ENCODE assay signal across 9 cellular contexts in the genomic region with DNA sequence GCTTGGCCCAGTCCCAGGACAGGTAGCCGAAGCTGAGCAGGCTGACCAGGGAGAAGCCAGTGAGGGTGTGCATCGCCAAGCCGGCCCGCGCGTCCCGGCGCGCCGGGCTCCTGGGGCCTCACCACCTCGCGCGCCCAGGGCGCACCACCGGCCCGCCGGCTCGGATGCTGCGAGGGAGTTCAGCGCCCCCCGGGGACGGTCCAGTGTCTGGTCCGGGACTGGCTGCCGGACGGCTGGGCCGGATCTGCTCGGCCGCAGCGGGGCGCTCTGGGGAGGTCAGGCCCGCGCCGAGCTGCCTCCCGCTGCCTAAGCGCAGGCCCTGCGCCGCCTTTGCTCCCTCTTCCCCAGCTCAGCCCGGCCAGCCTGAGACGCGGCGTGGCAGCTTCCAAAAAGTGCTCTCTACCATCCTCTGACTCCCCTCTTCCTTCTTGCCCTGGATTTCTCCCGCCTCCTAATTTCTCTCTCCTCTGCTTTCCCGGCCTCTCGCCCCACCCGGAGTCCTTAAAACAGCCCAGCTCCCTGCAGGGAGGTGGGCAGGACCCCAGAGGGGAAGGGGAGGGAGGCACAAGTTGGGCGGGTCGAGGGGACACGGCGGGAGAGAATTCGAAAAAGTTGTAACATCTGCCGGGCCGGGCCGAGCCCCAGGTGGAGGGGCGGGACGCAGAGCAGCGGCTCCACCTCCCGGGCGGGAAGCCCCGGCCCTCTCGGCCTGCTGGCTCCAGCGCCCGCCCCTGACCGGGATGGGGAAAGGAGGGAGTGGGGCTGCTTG. TPM values are rescaled to one million over a fixed set of nuclear protein-coding genes. Genes with fewer than 3 reads are reported as not detected.
DNase-seq lines count a peak whose midpoint lies in the region; ATAC-seq and TF ChIP-seq lines count a peak whose summit lies in the region.
"Had no signal": no experiment of that assay in that cellular context is flagged by ENCODE, and none has a peak within 500 bp of the region (broad histone marks: within the 10 kb centered on the region; RNA-seq: fewer than 3 reads in every experiment).

A gene (minus strand): TSS at position 605 of the 769 bp plus-strand sequence. CDS start 532 bp downstream, at position 73.

- no CpG with 5 or more reads among the region's 63 CpGs for WGBS in neuronal stem cell (ENCODE audit: extremely low coverage in 2 of 2, insufficient read length in 2 of 2, insufficient replicate concordance in 1 of 2), 2 donors

- H3K9ac ChIP-seq in neuronal stem cell (ENCODE audit: low read depth, low read length, poor library complexity) = peak within 1 kb of the TSS; percentile 46

- H3K9me3 ChIP-seq in Peyer's patch = no peaks in the 10 kb centered on the region
- H3K9me3 ChIP-seq in neuronal stem cell (replicated peaks in 1 of 2; ENCODE audit: control insufficient read depth in 2 of 2, insufficient read depth in 1 of 2, low read depth in 1 of 2, low read length in 2 of 2) = no peaks in the 10 kb centered on the region

- no peak within 1 kb of the TSS for H2BK12ac ChIP-seq in neuronal stem cell (ENCODE audit: low read length)

- H3K4ac ChIP-seq in neuronal stem cell (ENCODE audit: low read length) = no peak within 1 kb of the TSS

- H3K18ac ChIP-seq in neuronal stem cell (ENCODE audit: low read length) = peak within 1 kb of the TSS; percentile 88

- TF ChIP-seq CTCF in AG10803 (conservative IDR thresholded peaks at IDR 0.05; ENCODE audit: low read length) (peak; percentile 24), Peyer's patch (IDR thresholded peaks at IDR 0.05) (no peak), foreskin keratinocyte (conservative IDR thresholded peaks at IDR 0.05) (peak; percentile 60)

- H4K8ac ChIP-seq in neuronal stem cell (ENCODE audit: low read depth, low read length) = no peak within 1 kb of the TSS

- H3K27ac ChIP-seq in Peyer's patch (peak within 1 kb of the TSS in 3 of 4 donors; percentile 39 to 59 (median 46)), foreskin keratinocyte (peak within 1 kb of the TSS; percentile 58), neuronal stem cell (replicated peaks; ENCODE audit: low read length) (peak within 1 kb of the TSS; percentile 14)

- no peak within 1 kb of the TSS for H4K91ac ChIP-seq in neuronal stem cell (ENCODE audit: low read depth, low read length, poor library complexity)

- no peak within 1 kb of the TSS for H2BK120ac ChIP-seq in neuronal stem cell (ENCODE audit: low read depth, low read length)

- H2AFZ ChIP-seq in neuronal stem cell (ENCODE audit: low read length) = peak within 1 kb of the TSS; percentile 46

- no peaks in the 10 kb centered on the region for H3K79me1 ChIP-seq in neuronal stem cell (ENCODE audit: low read depth, low read length)

- peak within 1 kb of the TSS; percentile 32 for H2BK15ac ChIP-seq in neuronal stem cell (ENCODE audit: low read length)

- H3K14ac ChIP-seq in neuronal stem cell (ENCODE audit: low read length) = no peak within 1 kb of the TSS

- H3K36me3 ChIP-seq in Peyer's patch (no peaks in the 10 kb centered on the region), neuronal stem cell (replicated peaks in 1 of 2; ENCODE audit: control insufficient read depth in 2 of 2, insufficient read depth in 2 of 2, low read length in 2 of 2) (no peaks in the 10 kb centered on the region)

- no peak for TF ChIP-seq POLR2A in Peyer's patch (IDR thresholded peaks at IDR 0.05)

- H2AK5ac ChIP-seq in neuronal stem cell (ENCODE audit: low read depth, low read length) = no peak within 1 kb of the TSS

- H3K23ac ChIP-seq in neuronal stem cell (ENCODE audit: low read depth, low read length, poor library complexity) = peak within 1 kb of the TSS; percentile 14

- peak within 1 kb of the TSS; percentile 53 for H3K4me3 ChIP-seq in AG10803 (ENCODE audit: low read length)
- peak within 1 kb of the TSS in 3 of 4 donors; percentile 12 to 32 (median 31) for H3K4me3 ChIP-seq in Peyer's patch
- H3K4me3 ChIP-seq in neuronal stem cell (ENCODE audit: low read length in 2 of 2) = peak within 1 kb of the TSS in 1 of 2 donors; percentile 60

- peaks cover 0 to 7% (median 3%) of the 10 kb centered on the region in 4 donors for H3K4me1 ChIP-seq in Peyer's patch
- peaks cover 6% of the 10 kb centered on the region for H3K4me1 ChIP-seq in foreskin keratinocyte
- peaks cover 21 to 36% of the 10 kb centered on the region in 2 donors for H3K4me1 ChIP-seq in neuronal stem cell (ENCODE audit: control insufficient read depth in 2 of 2, insufficient read depth in 1 of 2, low read depth in 1 of 2, low read length in 2 of 2)

- H2BK5ac ChIP-seq in neuronal stem cell (ENCODE audit: low read length) = no peak within 1 kb of the TSS

- H3K27me3 ChIP-seq in Peyer's patch (no peaks in the 10 kb centered on the region), foreskin keratinocyte (no peaks in the 10 kb centered on the region), neuronal stem cell (ENCODE audit: control insufficient read depth in 3 of 3, insufficient read depth in 3 of 3, low read depth in 1 of 3, low read length in 3 of 3) (no peaks in the 10 kb centered on the region)

- DNase-seq in AG10803 (ENCODE audit: low read depth) = peak; percentile 43
- peak in 1 of 3 donors; percentile 50 for DNase-seq in Peyer's patch
- DNase-seq in foreskin keratinocyte = peak in 1 of 2 donors; percentile 47
- DNase-seq in neuronal stem cell (ENCODE audit: low spot score) = peak; percentile 58
- DNase-seq in activated CD4-positive, alpha-beta T cell treated with anti-CD3 and anti-CD28 coated beads for 48 hours = no peak
- DNase-seq in NCI-H2196 (lab: John Stamatoyannopoulos, UW; ENCODE audit: unreplicated experiment) = no peak
- DNase-seq in SW480 (ENCODE audit: low spot score) = no peak
- DNase-seq: activated CD4-positive, alpha-beta T cell treated with anti-CD3 and anti-CD28 coated beads, Interleukin-2, amount 50 U/mL, for 48 hours had no signal

- ATAC-seq in foreskin keratinocyte (peak; percentile 30), GM19035 (IDR thresholded peaks at IDR 0.05; ENCODE audit: unreplicated experiment) (no peak)

- H3K4me2 ChIP-seq in neuronal stem cell (ENCODE audit: insufficient read depth, low read length, poor library complexity, severe bottlenecking) = peak within 1 kb of the TSS; percentile 85

RNA-seq across cellular contexts. Expression of the gene that starts here (rescaled TPM):
- total RNA-seq in Peyer's patch (not detected), foreskin keratinocyte (4.7 and 5.0 TPM in 2 replicates)
- polyA plus RNA-seq in foreskin keratinocyte = 3.5 and 3.7 TPM in 2 replicates
- 2.6 TPM for polyA plus RNA-seq in neuronal stem cell (2013, experiment 1 of 2)
- polyA plus RNA-seq in neuronal stem cell (2013, experiment 2 of 2) = 2.5 TPM

Comparison
In these comparisons a context has a peak if more than half of its experiments do, and no peak if none do; other contexts are left out.
1. DNase-seq: peak in AG10803 (single experiment) and neuronal stem cell (single experiment); none in activated CD4-positive, alpha-beta T cell treated with anti-CD3 and anti-CD28 coated beads for 48 hours (single experiment), NCI-H2196 (single experiment) and SW480 (single experiment).
2. CTCF ChIP-seq: peak in AG10803 (single experiment) and foreskin keratinocyte (single experiment); none in Peyer's patch (0 of 6).
3. Peak in every context shown above with its lines, with median percentiles within 50 percentile points of each other: H3K27ac ChIP-seq.